In the genomic region with DNA sequence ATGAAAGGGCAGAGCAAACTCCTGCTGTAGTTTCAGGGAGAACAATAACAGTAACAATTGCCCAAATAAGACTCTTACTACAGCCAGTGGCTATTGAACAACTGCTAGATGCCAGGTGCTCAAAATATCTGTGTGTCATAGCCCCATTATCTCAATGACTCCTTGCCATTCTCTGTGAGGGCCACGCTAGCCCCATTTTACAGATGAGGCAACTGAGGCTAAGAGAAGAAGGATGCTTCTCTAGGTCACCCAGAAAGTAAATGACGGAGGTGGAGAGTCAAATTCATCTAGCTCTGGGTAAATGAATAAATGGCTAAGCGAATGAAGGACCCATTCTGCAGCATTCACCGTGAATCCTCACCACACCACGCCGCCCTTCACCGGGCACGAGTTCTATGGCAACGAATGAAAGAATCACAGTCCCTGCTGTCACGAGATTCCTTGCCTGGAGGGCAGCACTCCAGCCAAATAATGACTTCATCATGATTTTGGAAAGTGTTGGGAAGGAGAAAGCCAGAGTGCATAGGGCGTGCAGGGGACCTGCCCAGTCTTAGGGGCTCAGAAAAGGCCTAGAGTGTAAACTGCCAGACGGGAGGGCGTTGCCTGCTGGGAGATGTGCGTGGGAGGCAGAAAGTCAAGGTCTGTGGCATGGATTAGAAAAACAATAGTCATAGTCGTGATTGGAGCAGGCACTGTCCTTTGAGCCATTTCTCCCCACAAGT, we compare ENCODE assay signal across 11 cellular contexts.
A peak's percentile ranks its signal among the peaks of the same experiment; 100 is the strongest.
DNase-seq lines count a peak whose midpoint lies in the region; TF ChIP-seq lines count a peak whose summit lies in the region.
"Had no signal": no experiment of that assay in that cellular context is flagged by ENCODE, and none has a peak within 500 bp of the region (broad histone marks: within the 10 kb centered on the region; RNA-seq: fewer than 3 reads in every experiment).

No MANE protein-coding gene starts in this region.

- H3K9me2 ChIP-seq in hepatocyte (replicated peaks; ENCODE audit: insufficient read depth): no peaks in the 10 kb centered on the region

- DNase-seq in cerebellum (ENCODE audit: low spot score): peak; percentile 75
- peak; percentile 70 for DNase-seq in kidney glomerular epithelial cell (lab: John Stamatoyannopoulos, UW)
- peak; percentile 85 for DNase-seq in testis
- no peak for DNase-seq in activated naive CD4-positive, alpha-beta T cell treated with anti-CD3 and anti-CD28 coated beads, Interleukin-2, amount 10 ng/mL, durations not matched to agents 7 days and 5 days
- no peak for DNase-seq in hepatocyte (ENCODE audit: low spot score)
- no peak for DNase-seq in globus pallidus (ENCODE audit: low spot score)
- DNase-seq in SIG-M5 treated with dmso at 0.1 percent for 504 hours (lab: John Stamatoyannopoulos, UW; ENCODE audit: unreplicated experiment): no peak
- DNase-seq: erythroblast, NCI-H524 treated with DMSO at 0.1 percent for 48 hours had no signal

- CTCF ChIA-PET in HEK293 (lab: Yijun Ruan, JAX): interaction anchor here (2.1 kb wide), 1 partner anchor 300 kb away, joined by 6 read pairs; no protein-coding TSS in a partner anchor
- CTCF ChIA-PET in activated naive CD4-positive, alpha-beta T cell treated with anti-CD3 and anti-CD28 coated beads, Interleukin-2, amount 10 ng/mL, durations not matched to agents 7 days and 5 days (lab: Charles Lee): no interaction called here

- no peaks in the 10 kb centered on the region for H3K79me2 ChIP-seq in hepatocyte

- H2AFZ ChIP-seq in hepatocyte: no peak overlapping the region

- no peak overlapping the region for H3K4me3 Mint-ChIP-seq in activated naive CD4-positive, alpha-beta T cell treated with anti-CD3 and anti-CD28 coated beads, Interleukin-2, amount 10 ng/mL, durations not matched to agents 7 days and 5 days

- peaks cover 1% of the 10 kb centered on the region for H3K36me3 Mint-ChIP-seq in activated naive CD4-positive, alpha-beta T cell treated with anti-CD3 and anti-CD28 coated beads, Interleukin-2, amount 10 ng/mL, durations not matched to agents 7 days and 5 days

- H3K27me3 ChIP-seq in testis (no peaks in the 10 kb centered on the region), hepatocyte (no peaks in the 10 kb centered on the region)

- H3K36me3 ChIP-seq in HEK293 (ENCODE audit: control insufficient read depth in 2 of 2, insufficient read depth in 1 of 2, low read length in 2 of 2): no peaks in the 10 kb centered on the region
- no peaks in the 10 kb centered on the region for H3K36me3 ChIP-seq in testis (ENCODE audit: low read depth, missing control alignments)
- H3K36me3 ChIP-seq in hepatocyte (replicated peaks; ENCODE audit: insufficient read depth, low read depth): no peaks in the 10 kb centered on the region

- no peaks in the 10 kb centered on the region for H3K9me3 ChIP-seq in HEK293 (ENCODE audit: control insufficient read depth, insufficient read depth, low read depth, low read length)
- no peaks in the 10 kb centered on the region for H3K9me3 ChIP-seq in testis
- H3K9me3 ChIP-seq in hepatocyte (ENCODE audit: low read depth): no peaks in the 10 kb centered on the region

- H3K4me2 ChIP-seq in hepatocyte: no peak overlapping the region

- no peak overlapping the region for H3K4me3 ChIP-seq in HEK293 (ENCODE audit: low read depth, low read length)
- H3K4me3 ChIP-seq in testis: no peak overlapping the region
- no peak overlapping the region for H3K4me3 ChIP-seq in hepatocyte
- H3K4me3 ChIP-seq: skin epidermis had no signal

- no peak overlapping the region for H3K27ac ChIP-seq in HEK293 (ENCODE audit: extremely low read depth, low read depth, low read length)
- H3K27ac ChIP-seq in testis: peak overlapping the region; percentile 86
- no peak overlapping the region for H3K27ac ChIP-seq in hepatocyte

- intact Hi-C loops in testis (cut with DNase I; ENCODE audit: low total_unique reads): no loop called here

- no peak for TF ChIP-seq POLR2A in testis (IDR thresholded peaks at IDR 0.05)

- no peak overlapping the region for H3K27ac Mint-ChIP-seq in activated naive CD4-positive, alpha-beta T cell treated with anti-CD3 and anti-CD28 coated beads, Interleukin-2, amount 10 ng/mL, durations not matched to agents 7 days and 5 days

- POLR2A ChIA-PET in HEK293 (lab: Yijun Ruan, JAX): no interaction called here

- no peaks in the 10 kb centered on the region for H4K20me1 ChIP-seq in hepatocyte (ENCODE audit: insufficient read depth, poor library complexity, severe bottlenecking)

- TF ChIP-seq CTCF in HEK293 (tag by site-specific recombination; IDR thresholded peaks at IDR 0.05): no peak
- no peak for TF ChIP-seq CTCF in testis (IDR thresholded peaks at IDR 0.05)
- no peak for TF ChIP-seq CTCF in hepatocyte (IDR thresholded peaks at IDR 0.05; ENCODE audit: poor library complexity)

- 0 out of 2 replicates have a peak, but pooled peaks cover 2% of the 10 kb centered on the region for H3K4me1 ChIP-seq in HEK293 (ENCODE audit: control insufficient read depth, insufficient read depth, low read length)
- peaks cover 39% of the 10 kb centered on the region for H3K4me1 ChIP-seq in testis
- no peaks in the 10 kb centered on the region for H3K4me1 ChIP-seq in hepatocyte (ENCODE audit: insufficient read depth)

- H3K27me3 Mint-ChIP-seq in activated naive CD4-positive, alpha-beta T cell treated with anti-CD3 and anti-CD28 coated beads, Interleukin-2, amount 10 ng/mL, durations not matched to agents 7 days and 5 days: peaks cover 74% of the 10 kb centered on the region

- H3K4me1 Mint-ChIP-seq in activated naive CD4-positive, alpha-beta T cell treated with anti-CD3 and anti-CD28 coated beads, Interleukin-2, amount 10 ng/mL, durations not matched to agents 7 days and 5 days: no peaks in the 10 kb centered on the region

- 45 to 47% methylated on average over 15 of the region's 15 CpGs for WGBS in testis, 2 donors
- WGBS in hepatocyte (ENCODE audit: low lambda C conversion rate, missing lambda C conversion rate): 85% methylated on average over 15 of the region's 15 CpGs

- peaks cover 2% of the 10 kb centered on the region for H3K9me3 Mint-ChIP-seq in activated naive CD4-positive, alpha-beta T cell treated with anti-CD3 and anti-CD28 coated beads, Interleukin-2, amount 10 ng/mL, durations not matched to agents 7 days and 5 days

TF ChIP-seq in HEK293, 187 proteins besides CTCF, POLR2A, EP300 and RAD21:
- TF ChIP-seq ZBTB8A (tag by site-specific recombination; IDR thresholded peaks at IDR 0.05) (0 out of 2 replicates have a peak, but pooled peaks have one; percentile 27), GLIS1 (tag by site-specific recombination; IDR thresholded peaks at IDR 0.05) (peak; percentile 35; the same call in 1 of the 2 replicates), ZFHX2 (tag by site-specific recombination; conservative IDR thresholded peaks at IDR 0.05) (peak; percentile 56; the same call in 1 of the 2 replicates), KLF1 (tag by site-specific recombination; IDR thresholded peaks at IDR 0.05) (0 out of 2 replicates have a peak, but pooled peaks have one; percentile 26), ZSCAN30 (tag by site-specific recombination; IDR thresholded peaks at IDR 0.05) (no peak), EGR2 (tag by site-specific recombination; IDR thresholded peaks at IDR 0.05; ENCODE audit: low read depth) (0 out of 2 replicates have a peak, but pooled peaks have one; percentile 40), ZIC2 (tag by site-specific recombination; IDR thresholded peaks at IDR 0.05) (peak; percentile 24; the same call in 1 of the 2 replicates)
- TF ChIP-seq, protein P1, sequence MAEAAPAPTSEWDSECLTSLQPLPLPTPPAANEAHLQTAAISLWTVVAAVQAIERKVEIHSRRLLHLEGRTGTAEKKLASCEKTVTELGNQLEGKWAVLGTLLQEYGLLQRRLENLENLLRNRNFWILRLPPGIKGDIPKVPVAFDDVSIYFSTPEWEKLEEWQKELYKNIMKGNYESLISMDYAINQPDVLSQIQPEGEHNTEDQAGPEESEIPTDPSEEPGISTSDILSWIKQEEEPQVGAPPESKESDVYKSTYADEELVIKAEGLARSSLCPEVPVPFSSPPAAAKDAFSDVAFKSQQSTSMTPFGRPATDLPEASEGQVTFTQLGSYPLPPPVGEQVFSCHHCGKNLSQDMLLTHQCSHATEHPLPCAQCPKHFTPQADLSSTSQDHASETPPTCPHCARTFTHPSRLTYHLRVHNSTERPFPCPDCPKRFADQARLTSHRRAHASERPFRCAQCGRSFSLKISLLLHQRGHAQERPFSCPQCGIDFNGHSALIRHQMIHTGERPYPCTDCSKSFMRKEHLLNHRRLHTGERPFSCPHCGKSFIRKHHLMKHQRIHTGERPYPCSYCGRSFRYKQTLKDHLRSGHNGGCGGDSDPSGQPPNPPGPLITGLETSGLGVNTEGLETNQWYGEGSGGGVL (tag by site-specific recombination; IDR thresholded peaks at IDR 0.05): no peak

Comparison
In these comparisons a context has a peak if more than half of its experiments do, and no peak if none do; other contexts are left out.
1. H3K27ac ChIP-seq: peak in testis (2 of 2); none in HEK293 (single experiment) and hepatocyte (single experiment).
2. DNase-seq: peak in cerebellum (single experiment), kidney glomerular epithelial cell (single experiment) and testis (single experiment); none in activated naive CD4-positive, alpha-beta T cell treated with anti-CD3 and anti-CD28 coated beads, Interleukin-2, amount 10 ng/mL, durations not matched to agents 7 days and 5 days (single experiment), hepatocyte (single experiment), globus pallidus (single experiment) and SIG-M5 treated with dmso at 0.1 percent for 504 hours (single experiment).